Comparison of ENCODE assay signal across 16 cellular contexts in the genomic region with DNA sequence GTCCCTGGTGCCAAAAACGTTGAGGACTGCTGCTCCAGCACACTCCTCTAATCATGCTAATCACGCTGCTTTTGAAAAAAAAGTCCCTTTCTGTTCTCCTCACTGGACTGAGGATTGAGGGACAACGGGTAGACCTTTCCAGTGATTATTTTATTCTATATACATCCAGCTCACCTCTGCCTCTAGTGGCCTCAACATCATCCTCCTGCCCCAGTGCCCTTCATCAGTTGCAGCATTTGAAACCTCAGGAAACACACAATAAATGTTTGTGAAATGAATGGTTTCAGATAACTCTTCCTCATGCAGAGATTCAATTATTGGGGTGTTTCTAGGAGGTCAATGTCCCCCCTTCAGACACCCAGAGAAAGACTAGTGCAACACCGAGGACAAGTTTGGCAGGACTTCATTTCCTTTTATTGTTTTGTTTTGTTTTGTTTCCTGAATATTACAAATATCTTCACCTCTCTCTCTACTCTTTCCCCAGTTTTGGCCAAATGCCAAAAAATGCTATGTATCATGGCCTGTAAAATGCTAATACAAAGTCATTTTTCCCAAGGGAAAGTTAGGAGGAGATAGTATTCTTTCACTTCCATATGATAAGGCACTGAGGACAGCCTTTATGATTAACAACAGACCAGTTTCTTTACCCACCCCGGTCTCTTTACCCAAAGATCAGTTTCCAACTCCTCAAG.
DNase-seq lines count a peak whose midpoint lies in the region; ATAC-seq and TF ChIP-seq lines count a peak whose summit lies in the region.
"Had no signal": no experiment of that assay in that cellular context is flagged by ENCODE, and none has a peak within 500 bp of the region (broad histone marks: within the 10 kb centered on the region; RNA-seq: fewer than 3 reads in every experiment).

No MANE protein-coding gene starts in this region.

- no peak overlapping the region for H3K27ac Mint-ChIP-seq in HFFc6
- H3K27ac Mint-ChIP-seq: stimulated activated naive CD8-positive, alpha-beta T cell treated with anti-CD3 and anti-CD28 coated beads, Interleukin-15, Interleukin-2, amounts not matched to agents 100 ng/mL and 50 ng/mL, for 24 hours had no signal

- TF ChIP-seq CTCF in BJ (IDR thresholded peaks at IDR 0.05; ENCODE audit: insufficient read depth, low read depth, low read length) (peak; percentile 18; the same call in 1 of the 2 replicates), HFFc6 (IDR thresholded peaks at IDR 0.05) (peak; percentile 55), astrocyte of the spinal cord (IDR thresholded peaks at IDR 0.05; ENCODE audit: low read depth, low read length) (peak; percentile 28)

- no peak overlapping the region for H3K4me3 Mint-ChIP-seq in HFFc6
- H3K4me3 Mint-ChIP-seq: stimulated activated naive CD8-positive, alpha-beta T cell treated with anti-CD3 and anti-CD28 coated beads, Interleukin-15, Interleukin-2, amounts not matched to agents 100 ng/mL and 50 ng/mL, for 24 hours had no signal

- DNase-seq in BJ (ENCODE audit: low read depth) (no peak), HFFc6 (no peak), astrocyte of the spinal cord (ENCODE audit: low read depth, low spot score) (peak; percentile 7), glomerular endothelial cell (ENCODE audit: extremely low read depth, low read depth, low spot score) (peak; percentile 92), T-helper 2 cell (no peak)
- no peak for DNase-seq in stimulated activated CD4-positive, alpha-beta T cell treated with anti-CD3 and anti-CD28 coated beads, Interleukin-4, amount 100 ng/mL, for 1 hour
- DNase-seq: activated CD4-positive, CD25-positive, alpha-beta regulatory T cell treated with anti-CD3 and anti-CD28 coated beads, Interleukin-2, amount 50 U/mL, for 72 hours; activated gamma-delta T cell treated with Interleukin-2 at 50 U/mL for 16 hours; C1 segment of cervical spinal cord; heart right ventricle; NCI-H1694 treated with DMSO at 0.1 percent for 48 hours; NCI-H524; spleen had no signal

- in situ Hi-C loops in astrocyte of the spinal cord (cut with HindIII; ENCODE audit: low sequenced_read_pairs), result no loop called here

- H3K4me3 ChIP-seq in BJ (ENCODE audit: low read depth, low read length) (no peak overlapping the region), astrocyte of the spinal cord (ENCODE audit: low read depth, low read length) (no peak overlapping the region)
- H3K4me3 ChIP-seq: heart right ventricle, spleen had no signal

- H3K36me3 ChIP-seq in BJ (ENCODE audit: control insufficient read depth, insufficient read depth, low read length), result no peaks in the 10 kb centered on the region
- H3K36me3 ChIP-seq: heart right ventricle, spleen had no signal

- no peaks in the 10 kb centered on the region; the same call in 1 of the 2 replicates for H3K36me3 Mint-ChIP-seq in HFFc6 (ENCODE audit: low read depth)

- H3K27me3 ChIP-seq in BJ (ENCODE audit: control insufficient read depth, insufficient read depth, low read length), result no peaks in the 10 kb centered on the region
- H3K27me3 ChIP-seq: heart right ventricle, spleen had no signal

- H3K9me3 Mint-ChIP-seq in HFFc6, result no peaks in the 10 kb centered on the region

- CTCF ChIA-PET in BJ (lab: Yijun Ruan, JAX), result interaction anchor here (0.6 to 1.3 kb wide), 3 partner anchors 14 to 96 kb away, joined by 3 read pairs; no protein-coding TSS in a partner anchor

- ATAC-seq in GM21529 (IDR thresholded peaks at IDR 0.05; ENCODE audit: unreplicated experiment) (no peak), GM21381 (IDR thresholded peaks at IDR 0.05; ENCODE audit: unreplicated experiment) (no peak)
- ATAC-seq: heart right ventricle had no signal

- POLR2A ChIA-PET in BJ (lab: Charles Lee), result no interaction called here

- peaks cover 7% of the 10 kb centered on the region; the same call in 1 of the 2 replicates for H3K4me1 Mint-ChIP-seq in HFFc6 (ENCODE audit: low read depth)

- H3K27me3 Mint-ChIP-seq in HFFc6 (ENCODE audit: insufficient read depth), result 0 out of 2 replicates have a peak, but pooled peaks cover 2% of the 10 kb centered on the region
- H3K27me3 Mint-ChIP-seq: stimulated activated naive CD8-positive, alpha-beta T cell treated with anti-CD3 and anti-CD28 coated beads, Interleukin-15, Interleukin-2, amounts not matched to agents 100 ng/mL and 50 ng/mL, for 24 hours had no signal

Comparison
In these comparisons a context has a peak if more than half of its experiments do, and no peak if none do; other contexts are left out.
1. DNase-seq: peak in astrocyte of the spinal cord (single experiment) and glomerular endothelial cell (single experiment); none in BJ (single experiment), HFFc6 (single experiment), stimulated activated CD4-positive, alpha-beta T cell treated with anti-CD3 and anti-CD28 coated beads, Interleukin-4, amount 100 ng/mL, for 1 hour (single experiment) and T-helper 2 cell (0 of 5).
2. Peak in every context shown above with its lines, with median percentiles within 50 percentile points of each other: CTCF ChIP-seq.